Comparison of ENCODE assay signal across 9 cellular contexts in the genomic region with DNA sequence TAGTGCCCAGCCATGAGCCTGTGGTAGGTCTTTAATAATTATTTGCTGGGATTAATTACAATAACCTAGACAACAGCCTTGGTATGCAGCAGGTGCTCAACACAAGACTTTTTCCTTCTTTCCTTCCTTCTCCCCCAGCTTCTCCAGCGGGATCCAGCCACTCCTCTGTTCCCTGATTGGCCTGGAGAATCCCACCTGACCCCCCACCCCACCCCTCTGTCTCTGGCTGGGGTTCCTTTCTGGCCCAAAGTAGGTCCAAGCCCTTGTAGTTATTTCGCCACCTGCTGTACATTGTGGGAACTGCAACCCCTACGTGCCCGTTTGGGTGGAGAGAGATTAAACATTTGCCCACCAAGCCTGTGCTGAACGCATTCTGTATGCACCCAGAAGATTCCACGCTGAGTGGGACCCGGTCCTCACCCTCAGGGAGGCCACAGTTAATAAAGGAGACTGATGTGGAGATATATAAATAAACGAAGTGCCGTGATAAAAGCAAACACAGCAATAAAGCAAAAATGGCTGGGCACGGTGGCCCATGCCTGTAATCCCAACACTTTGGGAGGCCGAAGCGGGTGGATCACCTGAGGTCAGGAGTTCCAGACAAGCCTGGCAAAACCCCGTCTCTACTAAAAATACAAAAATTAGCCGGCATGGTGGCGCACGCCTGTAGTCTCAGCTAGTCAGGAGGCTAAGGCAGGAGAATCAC. TPM values are rescaled to one million over a fixed set of nuclear protein-coding genes. Genes with fewer than 3 reads are reported as not detected.
DNase-seq lines count a peak whose midpoint lies in the region; ATAC-seq and TF ChIP-seq lines count a peak whose summit lies in the region.
"Had no signal": no experiment of that assay in that cellular context is flagged by ENCODE, and none has a peak within 500 bp of the region (broad histone marks: within the 10 kb centered on the region; RNA-seq: fewer than 3 reads in every experiment).

No MANE protein-coding gene starts in this region.

- peak; percentile 71 for DNase-seq in NCI-H1436 (lab: John Stamatoyannopoulos, UW)
- DNase-seq in NCI-H1436 treated with DMSO at 0.1 percent for 48 hours (lab: John Stamatoyannopoulos, UW), result no peak
- peak; percentile 22 for DNase-seq in NCI-H1694 treated with DMSO at 0.1 percent for 48 hours (lab: John Stamatoyannopoulos, UW)
- peak; percentile 88 for DNase-seq in WERI-Rb-1
- DNase-seq in breast epithelium (ENCODE audit: low spot score in 2 of 2), result peak in 1 of 2 donors; percentile 65
- DNase-seq in left kidney (ENCODE audit: low read depth, low spot score), result peak; percentile 91
- peak; percentile 59 for DNase-seq in stimulated activated CD8-positive, alpha-beta memory T cell treated with anti-CD3 and anti-CD28 coated beads, Interleukin-12 subunit alpha, Interleukin-12 subunit beta, amount 100 ng/mL, for 1 hour (ENCODE audit: low read depth)

- no peaks in the 10 kb centered on the region for H3K9me3 ChIP-seq in WERI-Rb-1 (ENCODE audit: severe bottlenecking)
- no peaks in the 10 kb centered on the region for H3K9me3 ChIP-seq in breast epithelium
- H3K9me3 ChIP-seq: BLaER1 treated with 17β-estradiol and CSF1 and Interleukin-3, amounts not matched to agents 10 nM and 100 nM had no signal

- ATAC-seq in GM21367 (IDR thresholded peaks at IDR 0.05; ENCODE audit: unreplicated experiment), result no peak

- no peaks in the 10 kb centered on the region for H3K27me3 ChIP-seq in WERI-Rb-1 (ENCODE audit: insufficient read depth, low read depth, severe bottlenecking)
- no peaks in the 10 kb centered on the region for H3K27me3 ChIP-seq in breast epithelium
- H3K27me3 ChIP-seq: BLaER1 treated with 17β-estradiol and CSF1 and Interleukin-3, amounts not matched to agents 10 nM and 100 nM had no signal

- no peak overlapping the region for H3K27ac ChIP-seq in WERI-Rb-1
- H3K27ac ChIP-seq in breast epithelium, result no peak overlapping the region

- H3K4me3 ChIP-seq in WERI-Rb-1 (ENCODE audit: low read depth, low read length) (no peak overlapping the region), breast epithelium (no peak overlapping the region)
- H3K4me3 ChIP-seq: BLaER1 treated with 17β-estradiol and CSF1 and Interleukin-3, amounts not matched to agents 10 nM and 100 nM had no signal

- TF ChIP-seq CTCF in WERI-Rb-1 (IDR thresholded peaks at IDR 0.05; ENCODE audit: low read depth, low read length), result peak; percentile 81
- peak; percentile 58 to 85 (median 73) for TF ChIP-seq CTCF in breast epithelium (IDR thresholded peaks at IDR 0.05)

- H3K36me3 ChIP-seq in WERI-Rb-1, result no peaks in the 10 kb centered on the region
- H3K36me3 ChIP-seq in breast epithelium, result no peaks in the 10 kb centered on the region
- H3K36me3 ChIP-seq: BLaER1 treated with 17β-estradiol and CSF1 and Interleukin-3, amounts not matched to agents 10 nM and 100 nM had no signal

- intact Hi-C loops in breast epithelium (cut with DNase I; ENCODE audit: low total_unique reads), result loop anchor here (10.0 kb wide), 1 partner anchor 80 kb away; no protein-coding TSS in a partner anchor

- no peak for TF ChIP-seq POLR2A in breast epithelium (IDR thresholded peaks at IDR 0.05)

- no peaks in the 10 kb centered on the region for H3K4me1 ChIP-seq in breast epithelium

RNA-seq across cellular contexts. Expression of a gene that starts 32.1 kb away (rescaled TPM):
- total RNA-seq in breast epithelium, result 10 to 100 TPM; 42.3 to 46.5 (median 46.2) TPM

RNA-seq across cellular contexts. Expression of a gene that starts 37.7 kb away (rescaled TPM):
- 1 to 10 TPM; 1.6 to 5.1 (median 2.0) TPM for total RNA-seq in breast epithelium
